ENCODE assay signal across 1 cellular context in the genomic region with DNA sequence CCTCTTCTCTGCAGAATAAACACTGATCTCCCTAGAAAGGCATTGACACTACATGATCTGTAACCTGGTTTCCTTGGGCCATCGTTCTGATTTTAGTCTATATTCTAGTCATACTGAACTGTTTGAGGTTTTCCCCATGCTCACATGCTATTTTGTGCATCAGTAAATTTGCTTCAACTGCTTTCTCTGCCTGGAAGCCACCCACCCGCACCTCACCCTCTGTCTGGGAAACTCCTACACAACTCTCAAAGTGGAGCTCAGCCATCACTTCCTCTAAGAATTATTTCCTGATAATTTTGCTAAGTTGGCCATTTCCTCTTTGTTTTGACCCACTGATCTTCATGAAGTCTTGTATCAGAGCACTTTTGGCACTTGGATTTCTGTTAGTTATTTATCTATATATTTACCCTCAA.
A peak's percentile ranks its signal among the peaks of the same experiment; 100 is the strongest.
TF ChIP-seq lines count a peak whose summit lies in the region.

No MANE protein-coding gene starts in this region.

TF ChIP-seq in GM12878, 131 proteins besides CTCF, POLR2A, EP300 and RAD21 (continued from another document and continues in another):
- no peak for TF ChIP-seq HDAC6 (IDR thresholded peaks at IDR 0.05; ENCODE audit: unreplicated experiment)
- peak; percentile 93 for TF ChIP-seq FOXM1 (IDR thresholded peaks at IDR 0.05; ENCODE audit: low read depth, low read length)
- TF ChIP-seq JUNB (IDR thresholded peaks at IDR 0.05), result peak; percentile 95
- TF ChIP-seq ZNF592 (IDR thresholded peaks at IDR 0.05), result no peak
- TF ChIP-seq ZNF622 (IDR thresholded peaks at IDR 0.05), result no peak
- TF ChIP-seq NR2C2 (IDR thresholded peaks at IDR 0.05; ENCODE audit: borderline replicate concordance, control insufficient read depth, insufficient read length, low read depth), result no peak
- peak; percentile 83 for TF ChIP-seq ATF7 (IDR thresholded peaks at IDR 0.05; ENCODE audit: low read depth)
- TF ChIP-seq, protein P1, sequence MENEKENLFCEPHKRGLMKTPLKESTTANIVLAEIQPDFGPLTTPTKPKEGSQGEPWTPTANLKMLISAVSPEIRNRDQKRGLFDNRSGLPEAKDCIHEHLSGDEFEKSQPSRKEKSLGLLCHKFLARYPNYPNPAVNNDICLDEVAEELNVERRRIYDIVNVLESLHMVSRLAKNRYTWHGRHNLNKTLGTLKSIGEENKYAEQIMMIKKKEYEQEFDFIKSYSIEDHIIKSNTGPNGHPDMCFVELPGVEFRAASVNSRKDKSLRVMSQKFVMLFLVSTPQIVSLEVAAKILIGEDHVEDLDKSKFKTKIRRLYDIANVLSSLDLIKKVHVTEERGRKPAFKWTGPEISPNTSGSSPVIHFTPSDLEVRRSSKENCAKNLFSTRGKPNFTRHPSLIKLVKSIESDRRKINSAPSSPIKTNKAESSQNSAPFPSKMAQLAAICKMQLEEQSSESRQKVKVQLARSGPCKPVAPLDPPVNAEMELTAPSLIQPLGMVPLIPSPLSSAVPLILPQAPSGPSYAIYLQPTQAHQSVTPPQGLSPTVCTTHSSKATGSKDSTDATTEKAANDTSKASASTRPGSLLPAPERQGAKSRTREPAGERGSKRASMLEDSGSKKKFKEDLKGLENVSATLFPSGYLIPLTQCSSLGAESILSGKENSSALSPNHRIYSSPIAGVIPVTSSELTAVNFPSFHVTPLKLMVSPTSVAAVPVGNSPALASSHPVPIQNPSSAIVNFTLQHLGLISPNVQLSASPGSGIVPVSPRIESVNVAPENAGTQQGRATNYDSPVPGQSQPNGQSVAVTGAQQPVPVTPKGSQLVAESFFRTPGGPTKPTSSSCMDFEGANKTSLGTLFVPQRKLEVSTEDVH (IDR thresholded peaks at IDR 0.05; ENCODE audit: low read depth, partially characterized antibody), result no peak
- TF ChIP-seq CEBPZ (IDR thresholded peaks at IDR 0.05; ENCODE audit: low read depth, low read length), result no peak
- TF ChIP-seq FOS (IDR thresholded peaks at IDR 0.05; ENCODE audit: borderline replicate concordance, extremely low read depth, insufficient read length), result no peak
- TF ChIP-seq RCOR1 (conservative IDR thresholded peaks at IDR 0.05; ENCODE audit: low read depth, low read length), result 0 out of 2 replicates have a peak, but pooled peaks have one; percentile 76
- TF ChIP-seq, protein P2, sequence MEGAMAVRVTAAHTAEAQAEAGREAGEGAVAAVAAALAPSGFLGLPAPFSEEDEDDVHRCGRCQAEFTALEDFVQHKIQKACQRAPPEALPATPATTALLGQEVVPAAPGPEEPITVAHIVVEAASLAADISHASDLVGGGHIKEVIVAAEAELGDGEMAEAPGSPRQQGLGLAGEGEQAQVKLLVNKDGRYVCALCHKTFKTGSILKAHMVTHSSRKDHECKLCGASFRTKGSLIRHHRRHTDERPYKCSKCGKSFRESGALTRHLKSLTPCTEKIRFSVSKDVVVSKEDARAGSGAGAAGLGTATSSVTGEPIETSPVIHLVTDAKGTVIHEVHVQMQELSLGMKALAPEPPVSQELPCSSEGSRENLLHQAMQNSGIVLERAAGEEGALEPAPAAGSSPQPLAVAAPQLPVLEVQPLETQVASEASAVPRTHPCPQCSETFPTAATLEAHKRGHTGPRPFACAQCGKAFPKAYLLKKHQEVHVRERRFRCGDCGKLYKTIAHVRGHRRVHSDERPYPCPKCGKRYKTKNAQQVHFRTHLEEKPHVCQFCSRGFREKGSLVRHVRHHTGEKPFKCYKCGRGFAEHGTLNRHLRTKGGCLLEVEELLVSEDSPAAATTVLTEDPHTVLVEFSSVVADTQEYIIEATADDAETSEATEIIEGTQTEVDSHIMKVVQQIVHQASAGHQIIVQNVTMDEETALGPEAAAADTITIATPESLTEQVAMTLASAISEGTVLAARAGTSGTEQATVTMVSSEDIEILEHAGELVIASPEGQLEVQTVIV (IDR thresholded peaks at IDR 0.05; ENCODE audit: borderline replicate concordance, partially characterized antibody), result no peak
- no peak for TF ChIP-seq SIN3A (IDR thresholded peaks at IDR 0.05; ENCODE audit: low read depth, low read length)
- TF ChIP-seq, protein P3, sequence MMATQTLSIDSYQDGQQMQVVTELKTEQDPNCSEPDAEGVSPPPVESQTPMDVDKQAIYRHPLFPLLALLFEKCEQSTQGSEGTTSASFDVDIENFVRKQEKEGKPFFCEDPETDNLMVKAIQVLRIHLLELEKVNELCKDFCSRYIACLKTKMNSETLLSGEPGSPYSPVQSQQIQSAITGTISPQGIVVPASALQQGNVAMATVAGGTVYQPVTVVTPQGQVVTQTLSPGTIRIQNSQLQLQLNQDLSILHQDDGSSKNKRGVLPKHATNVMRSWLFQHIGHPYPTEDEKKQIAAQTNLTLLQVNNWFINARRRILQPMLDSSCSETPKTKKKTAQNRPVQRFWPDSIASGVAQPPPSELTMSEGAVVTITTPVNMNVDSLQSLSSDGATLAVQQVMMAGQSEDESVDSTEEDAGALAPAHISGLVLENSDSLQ (IDR thresholded peaks at IDR 0.05), result no peak
- no peak for TF ChIP-seq KAT2A (conservative IDR thresholded peaks at IDR 0.05; ENCODE audit: control insufficient read depth, low read depth, low read length)
- no peak for TF ChIP-seq ZSCAN29 (IDR thresholded peaks at IDR 0.05)
- peak; percentile 83 for TF ChIP-seq MEF2B (IDR thresholded peaks at IDR 0.05; ENCODE audit: partially characterized antibody, poor library complexity, severe bottlenecking)
- peak; percentile 98 for TF ChIP-seq RUNX3 (IDR thresholded peaks at IDR 0.05; ENCODE audit: low read length)
- TF ChIP-seq MXI1 (IDR thresholded peaks at IDR 0.05; ENCODE audit: low read depth, low read length), result no peak
- no peak for TF ChIP-seq ZNF384 (IDR thresholded peaks at IDR 0.05; ENCODE audit: borderline replicate concordance, low read depth, low read length)
- TF ChIP-seq, protein P4, sequence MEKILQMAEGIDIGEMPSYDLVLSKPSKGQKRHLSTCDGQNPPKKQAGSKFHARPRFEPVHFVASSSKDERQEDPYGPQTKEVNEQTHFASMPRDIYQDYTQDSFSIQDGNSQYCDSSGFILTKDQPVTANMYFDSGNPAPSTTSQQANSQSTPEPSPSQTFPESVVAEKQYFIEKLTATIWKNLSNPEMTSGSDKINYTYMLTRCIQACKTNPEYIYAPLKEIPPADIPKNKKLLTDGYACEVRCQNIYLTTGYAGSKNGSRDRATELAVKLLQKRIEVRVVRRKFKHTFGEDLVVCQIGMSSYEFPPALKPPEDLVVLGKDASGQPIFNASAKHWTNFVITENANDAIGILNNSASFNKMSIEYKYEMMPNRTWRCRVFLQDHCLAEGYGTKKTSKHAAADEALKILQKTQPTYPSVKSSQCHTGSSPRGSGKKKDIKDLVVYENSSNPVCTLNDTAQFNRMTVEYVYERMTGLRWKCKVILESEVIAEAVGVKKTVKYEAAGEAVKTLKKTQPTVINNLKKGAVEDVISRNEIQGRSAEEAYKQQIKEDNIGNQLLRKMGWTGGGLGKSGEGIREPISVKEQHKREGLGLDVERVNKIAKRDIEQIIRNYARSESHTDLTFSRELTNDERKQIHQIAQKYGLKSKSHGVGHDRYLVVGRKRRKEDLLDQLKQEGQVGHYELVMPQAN (conservative IDR thresholded peaks at IDR 0.05), result no peak
- peak; percentile 57; the same call in 2 of the 3 replicates for TF ChIP-seq POU2F2 (IDR thresholded peaks at IDR 0.05; ENCODE audit: borderline replicate concordance, low read depth, low read length)
- TF ChIP-seq HDAC2 (IDR thresholded peaks at IDR 0.05), result no peak
- no peak for TF ChIP-seq USF2 (IDR thresholded peaks at IDR 0.05; ENCODE audit: borderline replicate concordance, low read depth, low read length)
- TF ChIP-seq KLF5 (IDR thresholded peaks at IDR 0.05; ENCODE audit: partially characterized antibody), result peak; percentile 32
- TF ChIP-seq BACH1 (IDR thresholded peaks at IDR 0.05; ENCODE audit: borderline replicate concordance), result no peak; the same call in 1 of the 2 replicates
- no peak for TF ChIP-seq ELK1 (IDR thresholded peaks at IDR 0.05; ENCODE audit: low read depth, low read length)
- TF ChIP-seq, protein P5, sequence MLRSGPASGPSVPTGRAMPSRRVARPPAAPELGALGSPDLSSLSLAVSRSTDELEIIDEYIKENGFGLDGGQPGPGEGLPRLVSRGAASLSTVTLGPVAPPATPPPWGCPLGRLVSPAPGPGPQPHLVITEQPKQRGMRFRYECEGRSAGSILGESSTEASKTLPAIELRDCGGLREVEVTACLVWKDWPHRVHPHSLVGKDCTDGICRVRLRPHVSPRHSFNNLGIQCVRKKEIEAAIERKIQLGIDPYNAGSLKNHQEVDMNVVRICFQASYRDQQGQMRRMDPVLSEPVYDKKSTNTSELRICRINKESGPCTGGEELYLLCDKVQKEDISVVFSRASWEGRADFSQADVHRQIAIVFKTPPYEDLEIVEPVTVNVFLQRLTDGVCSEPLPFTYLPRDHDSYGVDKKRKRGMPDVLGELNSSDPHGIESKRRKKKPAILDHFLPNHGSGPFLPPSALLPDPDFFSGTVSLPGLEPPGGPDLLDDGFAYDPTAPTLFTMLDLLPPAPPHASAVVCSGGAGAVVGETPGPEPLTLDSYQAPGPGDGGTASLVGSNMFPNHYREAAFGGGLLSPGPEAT (IDR thresholded peaks at IDR 0.05; ENCODE audit: low read depth), result peak; percentile 93
- no peak for TF ChIP-seq YBX1 (IDR thresholded peaks at IDR 0.05)
- peak; percentile 97 for TF ChIP-seq IKZF2 (IDR thresholded peaks at IDR 0.05)
- no peak for TF ChIP-seq SIX5 (IDR thresholded peaks at IDR 0.05; ENCODE audit: low read depth, low read length, severe bottlenecking)
- no peak for TF ChIP-seq SP1 (IDR thresholded peaks at IDR 0.05; ENCODE audit: low read depth, low read length)
- no peak for TF ChIP-seq SUPT20H (IDR thresholded peaks at IDR 0.05; ENCODE audit: borderline replicate concordance, control insufficient read depth, low read depth, low read length)
- TF ChIP-seq STAT1 (conservative IDR thresholded peaks at IDR 0.05), result no peak
- no peak for TF ChIP-seq ATF3 (IDR thresholded peaks at IDR 0.05; ENCODE audit: borderline replicate concordance, extremely low read depth, low read depth, low read length)
